1 cellular context compared by ENCODE assay signal in the genomic region with DNA sequence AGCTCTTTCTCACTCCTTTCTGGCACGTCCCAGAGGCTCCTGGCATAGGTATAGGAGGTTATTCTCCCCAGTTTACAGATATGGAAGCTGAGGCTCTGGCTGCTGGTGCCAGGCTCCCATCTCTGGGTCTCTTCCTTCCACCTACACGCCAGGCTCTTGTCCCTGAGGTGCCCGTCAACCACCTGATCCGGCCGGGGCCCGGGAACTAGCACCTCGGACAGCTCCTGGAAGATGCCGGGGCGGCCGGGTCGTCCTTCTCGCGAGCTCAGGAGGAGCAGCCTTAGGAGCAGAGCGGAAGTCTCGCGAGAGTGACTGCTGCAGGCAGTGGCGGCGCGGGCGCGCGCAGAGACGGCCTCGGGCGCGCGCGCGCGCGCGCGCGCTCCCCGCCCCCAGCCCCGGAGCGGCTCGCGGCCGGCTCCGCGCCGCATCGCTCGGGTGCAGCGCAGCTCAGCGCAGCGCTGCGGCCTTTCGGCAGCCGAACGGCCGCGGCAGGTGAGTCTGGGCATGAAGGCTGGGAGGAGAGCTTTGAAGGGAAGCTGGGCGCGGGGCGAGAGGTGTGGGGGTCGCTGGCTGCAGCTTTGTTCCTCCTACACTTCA.
A peak's percentile ranks its signal among the peaks of the same experiment; 100 is the strongest.
TF ChIP-seq lines count a peak whose summit lies in the region.

A gene with protein sequence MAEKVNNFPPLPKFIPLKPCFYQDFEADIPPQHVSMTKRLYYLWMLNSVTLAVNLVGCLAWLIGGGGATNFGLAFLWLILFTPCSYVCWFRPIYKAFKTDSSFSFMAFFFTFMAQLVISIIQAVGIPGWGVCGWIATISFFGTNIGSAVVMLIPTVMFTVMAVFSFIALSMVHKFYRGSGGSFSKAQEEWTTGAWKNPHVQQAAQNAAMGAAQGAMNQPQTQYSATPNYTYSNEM (plus strand): TSS at position 382 of the 597 bp plus-strand sequence. CDS start 16,277 bp downstream, outside the sequence.

TF ChIP-seq in K562, 482 proteins besides CTCF, POLR2A, EP300 and RAD21 (continued from another document):
- TF ChIP-seq, protein P1, sequence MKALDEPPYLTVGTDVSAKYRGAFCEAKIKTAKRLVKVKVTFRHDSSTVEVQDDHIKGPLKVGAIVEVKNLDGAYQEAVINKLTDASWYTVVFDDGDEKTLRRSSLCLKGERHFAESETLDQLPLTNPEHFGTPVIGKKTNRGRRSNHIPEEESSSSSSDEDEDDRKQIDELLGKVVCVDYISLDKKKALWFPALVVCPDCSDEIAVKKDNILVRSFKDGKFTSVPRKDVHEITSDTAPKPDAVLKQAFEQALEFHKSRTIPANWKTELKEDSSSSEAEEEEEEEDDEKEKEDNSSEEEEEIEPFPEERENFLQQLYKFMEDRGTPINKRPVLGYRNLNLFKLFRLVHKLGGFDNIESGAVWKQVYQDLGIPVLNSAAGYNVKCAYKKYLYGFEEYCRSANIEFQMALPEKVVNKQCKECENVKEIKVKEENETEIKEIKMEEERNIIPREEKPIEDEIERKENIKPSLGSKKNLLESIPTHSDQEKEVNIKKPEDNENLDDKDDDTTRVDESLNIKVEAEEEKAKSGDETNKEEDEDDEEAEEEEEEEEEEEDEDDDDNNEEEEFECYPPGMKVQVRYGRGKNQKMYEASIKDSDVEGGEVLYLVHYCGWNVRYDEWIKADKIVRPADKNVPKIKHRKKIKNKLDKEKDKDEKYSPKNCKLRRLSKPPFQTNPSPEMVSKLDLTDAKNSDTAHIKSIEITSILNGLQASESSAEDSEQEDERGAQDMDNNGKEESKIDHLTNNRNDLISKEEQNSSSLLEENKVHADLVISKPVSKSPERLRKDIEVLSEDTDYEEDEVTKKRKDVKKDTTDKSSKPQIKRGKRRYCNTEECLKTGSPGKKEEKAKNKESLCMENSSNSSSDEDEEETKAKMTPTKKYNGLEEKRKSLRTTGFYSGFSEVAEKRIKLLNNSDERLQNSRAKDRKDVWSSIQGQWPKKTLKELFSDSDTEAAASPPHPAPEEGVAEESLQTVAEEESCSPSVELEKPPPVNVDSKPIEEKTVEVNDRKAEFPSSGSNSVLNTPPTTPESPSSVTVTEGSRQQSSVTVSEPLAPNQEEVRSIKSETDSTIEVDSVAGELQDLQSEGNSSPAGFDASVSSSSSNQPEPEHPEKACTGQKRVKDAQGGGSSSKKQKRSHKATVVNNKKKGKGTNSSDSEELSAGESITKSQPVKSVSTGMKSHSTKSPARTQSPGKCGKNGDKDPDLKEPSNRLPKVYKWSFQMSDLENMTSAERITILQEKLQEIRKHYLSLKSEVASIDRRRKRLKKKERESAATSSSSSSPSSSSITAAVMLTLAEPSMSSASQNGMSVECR (CRISPR knock-in tag; IDR thresholded peaks at IDR 0.05), result peak; percentile 86
- peak; percentile 57; the same call in 1 of the 2 replicates for TF ChIP-seq GABPB1 (CRISPR knock-in tag; IDR thresholded peaks at IDR 0.05)
